Comparison of ENCODE assay signal across 8 cellular contexts in genomic region chr22:23385301-23386244, GRCh38.
DNase-seq lines count a peak whose midpoint lies in the region; ATAC-seq and TF ChIP-seq lines count a peak whose summit lies in the region.

No MANE protein-coding gene starts in this region.

- peaks cover 14% of the 10 kb centered on the region for H3K27me3 ChIP-seq in neutrophil

- no peaks in the 10 kb centered on the region for H3K9me3 ChIP-seq in neutrophil

- DNase-seq in DMS 273 treated with DMSO at 0.1 percent for 48 hours (lab: John Stamatoyannopoulos, UW) (peak; percentile 18), KBM-7 (peak; percentile 91), RPMI7951 (ENCODE audit: low read depth) (peak; percentile 54), fibroblast of villous mesenchyme (ENCODE audit: low read depth) (peak; percentile 75), stromal cell of bone marrow (ENCODE audit: low read depth) (peak; percentile 33)
- DNase-seq in activated T-helper 1 cell treated with anti-CD3 and anti-CD28 coated beads, Interleukin-12 subunit alpha, Interleukin-12 subunit beta, Interleukin-2, Interleukin-4 antibody, amounts not matched to agents 30 ng/mL and 10 ng/mL and 1 ng/mL, durations not matched to agents 14 hours and 24 hours and 36 hours (ENCODE audit: low spot score), result peak; percentile 67

- no peak for ATAC-seq in HG03108 (IDR thresholded peaks at IDR 0.05; ENCODE audit: unreplicated experiment)

- no peak overlapping the region for H3K4me3 ChIP-seq in fibroblast of villous mesenchyme (ENCODE audit: low read depth, low read length)
- H3K4me3 ChIP-seq in neutrophil (ENCODE audit: low read depth in 1 of 2, low read length in 1 of 2), result no peak overlapping the region

- H3K36me3 Mint-ChIP-seq in activated T-helper 1 cell treated with anti-CD3 and anti-CD28 coated beads, Interleukin-12 subunit alpha, Interleukin-12 subunit beta, Interleukin-2, Interleukin-4 antibody, amounts not matched to agents 30 ng/mL and 10 ng/mL and 1 ng/mL, durations not matched to agents 14 hours and 24 hours and 36 hours (ENCODE audit: low read depth), result no peaks in the 10 kb centered on the region

- no peaks in the 10 kb centered on the region for H3K9me3 Mint-ChIP-seq in activated T-helper 1 cell treated with anti-CD3 and anti-CD28 coated beads, Interleukin-12 subunit alpha, Interleukin-12 subunit beta, Interleukin-2, Interleukin-4 antibody, amounts not matched to agents 30 ng/mL and 10 ng/mL and 1 ng/mL, durations not matched to agents 14 hours and 24 hours and 36 hours

- peaks cover 2% of the 10 kb centered on the region for H3K27me3 Mint-ChIP-seq in activated T-helper 1 cell treated with anti-CD3 and anti-CD28 coated beads, Interleukin-12 subunit alpha, Interleukin-12 subunit beta, Interleukin-2, Interleukin-4 antibody, amounts not matched to agents 30 ng/mL and 10 ng/mL and 1 ng/mL, durations not matched to agents 14 hours and 24 hours and 36 hours (ENCODE audit: insufficient read depth)

- no peaks in the 10 kb centered on the region for H3K4me1 ChIP-seq in neutrophil (ENCODE audit: control insufficient read depth in 1 of 2, insufficient read depth in 1 of 2, low read depth in 1 of 2, low read length in 1 of 2)

- intact Hi-C loops in activated T-helper 1 cell treated with anti-CD3 and anti-CD28 coated beads, Interleukin-12 subunit alpha, Interleukin-12 subunit beta, Interleukin-2, Interleukin-4 antibody, amounts not matched to agents 30 ng/mL and 10 ng/mL and 1 ng/mL, durations not matched to agents 14 hours and 24 hours and 36 hours (cut with micrococcal nuclease), result loop anchor here (1.0 kb wide), 3 partner anchors 70 to 426 kb away; no protein-coding TSS in a partner anchor

- H3K4me1 Mint-ChIP-seq in activated T-helper 1 cell treated with anti-CD3 and anti-CD28 coated beads, Interleukin-12 subunit alpha, Interleukin-12 subunit beta, Interleukin-2, Interleukin-4 antibody, amounts not matched to agents 30 ng/mL and 10 ng/mL and 1 ng/mL, durations not matched to agents 14 hours and 24 hours and 36 hours (ENCODE audit: low read depth), result no peaks in the 10 kb centered on the region

- in situ Hi-C loops in KBM-7 (cut with MboI; ENCODE audit: low pct_unique_long_range_greater_than_20kb, low sequenced_read_pairs), result no loop called here

- H3K36me3 ChIP-seq in neutrophil, result no peaks in the 10 kb centered on the region

- H3K27ac Mint-ChIP-seq in activated T-helper 1 cell treated with anti-CD3 and anti-CD28 coated beads, Interleukin-12 subunit alpha, Interleukin-12 subunit beta, Interleukin-2, Interleukin-4 antibody, amounts not matched to agents 30 ng/mL and 10 ng/mL and 1 ng/mL, durations not matched to agents 14 hours and 24 hours and 36 hours, result no peak overlapping the region

- H3K27ac ChIP-seq in neutrophil, result no peak overlapping the region

- no peak overlapping the region for H3K4me3 Mint-ChIP-seq in activated T-helper 1 cell treated with anti-CD3 and anti-CD28 coated beads, Interleukin-12 subunit alpha, Interleukin-12 subunit beta, Interleukin-2, Interleukin-4 antibody, amounts not matched to agents 30 ng/mL and 10 ng/mL and 1 ng/mL, durations not matched to agents 14 hours and 24 hours and 36 hours

- TF ChIP-seq CTCF in fibroblast of villous mesenchyme (IDR thresholded peaks at IDR 0.05; ENCODE audit: insufficient read depth, low read depth, low read length) (peak; percentile 95), neutrophil (IDR thresholded peaks at IDR 0.05) (peak; percentile 91)

Comparison
In these comparisons a context has a peak if more than half of its experiments do, and no peak if none do; other contexts are left out.
1. DNase-seq: peak in every context shown above with its lines; median percentile 91 in KBM-7; 75 in fibroblast of villous mesenchyme; 67 in activated T-helper 1 cell treated with anti-CD3 and anti-CD28 coated beads, Interleukin-12 subunit alpha, Interleukin-12 subunit beta, Interleukin-2, Interleukin-4 antibody, amounts not matched to agents 30 ng/mL and 10 ng/mL and 1 ng/mL, durations not matched to agents 14 hours and 24 hours and 36 hours; 54 in RPMI7951; 33 in stromal cell of bone marrow; 18 in DMS 273 treated with DMSO at 0.1 percent for 48 hours.